ENCODE assay signal across 15 cellular contexts in genomic region chr2:177929662-177930522, GRCh38.
"Had no signal": no experiment of that assay in that cellular context is flagged by ENCODE, and none has a peak within 500 bp of the region (broad histone marks: within the 10 kb centered on the region; RNA-seq: fewer than 3 reads in every experiment).

No MANE protein-coding gene starts in this region.

- H3K9me3 Mint-ChIP-seq: activated T-helper 17 cell treated with anti-CD3 and anti-CD28 coated beads, Interleukin-2, amount 50 U/mL, for 72 hours had no signal

- H3K4me3 ChIP-seq: right atrium auricular region, tibial artery had no signal

- H3K9me3 ChIP-seq: tibial artery had no signal

- H3K36me3 ChIP-seq: right atrium auricular region, tibial artery, WERI-Rb-1 had no signal

- H3K4me1 Mint-ChIP-seq: activated T-helper 17 cell treated with anti-CD3 and anti-CD28 coated beads, Interleukin-2, amount 50 U/mL, for 72 hours; natural killer cell; stimulated activated naive B cell treated with anti-CD40 and anti-IgM and Interleukin-4, amounts not matched to agents 10 μg/mL and 1 μg/mL and 100 μg/mL, for 72 hours had no signal

- H3K27me3 ChIP-seq: right atrium auricular region, tibial artery had no signal

- H3K36me3 Mint-ChIP-seq: natural killer cell; stimulated activated naive B cell treated with anti-CD40 and anti-IgM and Interleukin-4, amounts not matched to agents 10 μg/mL and 1 μg/mL and 100 μg/mL, for 72 hours had no signal

- ATAC-seq: activated T-helper 17 cell treated with anti-CD3 and anti-CD28 coated beads, Interleukin-2, amount 50 U/mL, for 72 hours; foreskin keratinocyte; left ventricle myocardium superior; natural killer cell; stimulated activated naive B cell treated with anti-CD40 and anti-IgM and Interleukin-4, amounts not matched to agents 10 μg/mL and 1 μg/mL and 100 μg/mL, for 72 hours had no signal

- H3K27ac ChIP-seq: foreskin keratinocyte, right atrium auricular region, tibial artery, WERI-Rb-1 had no signal

- H3K4me3 Mint-ChIP-seq: activated T-helper 17 cell treated with anti-CD3 and anti-CD28 coated beads, Interleukin-2, amount 50 U/mL, for 72 hours; natural killer cell; stimulated activated naive B cell treated with anti-CD40 and anti-IgM and Interleukin-4, amounts not matched to agents 10 μg/mL and 1 μg/mL and 100 μg/mL, for 72 hours had no signal

- H3K27me3 Mint-ChIP-seq: stimulated activated naive B cell treated with anti-CD40 and anti-IgM and Interleukin-4, amounts not matched to agents 10 μg/mL and 1 μg/mL and 100 μg/mL, for 72 hours had no signal

- H3K27ac Mint-ChIP-seq: activated T-helper 17 cell treated with anti-CD3 and anti-CD28 coated beads, Interleukin-2, amount 50 U/mL, for 72 hours; natural killer cell; stimulated activated naive B cell treated with anti-CD40 and anti-IgM and Interleukin-4, amounts not matched to agents 10 μg/mL and 1 μg/mL and 100 μg/mL, for 72 hours had no signal

- H3K4me1 ChIP-seq: foreskin keratinocyte, right atrium auricular region, tibial artery had no signal

- DNase-seq: activated CD4-positive, alpha-beta T cell treated with anti-CD3 and anti-CD28 coated beads, Interleukin-2, amount 50 U/mL, for 48 hours; activated naive CD4-positive, alpha-beta T cell treated with Interleukin-2 at 50 U/mL for 16 hours; anterior cingulate cortex; cerebellar nuclear complex; effector memory CD4-positive, alpha-beta T cell; foreskin keratinocyte; left ventricle myocardium superior; mesenchymal stem cell; natural killer cell; stimulated activated CD4-positive, alpha-beta T cell treated with anti-CD3 and anti-CD28 coated beads, Interleukin-2, amount 100 ng/mL, for 48 hours; stimulated activated naive B cell treated with anti-CD40 and anti-IgM and Interleukin-4, amounts not matched to agents 10 μg/mL and 1 μg/mL and 100 μg/mL, for 72 hours; tibial artery; WERI-Rb-1 had no signal
